17 cellular contexts compared by ENCODE assay signal in the genomic region with DNA sequence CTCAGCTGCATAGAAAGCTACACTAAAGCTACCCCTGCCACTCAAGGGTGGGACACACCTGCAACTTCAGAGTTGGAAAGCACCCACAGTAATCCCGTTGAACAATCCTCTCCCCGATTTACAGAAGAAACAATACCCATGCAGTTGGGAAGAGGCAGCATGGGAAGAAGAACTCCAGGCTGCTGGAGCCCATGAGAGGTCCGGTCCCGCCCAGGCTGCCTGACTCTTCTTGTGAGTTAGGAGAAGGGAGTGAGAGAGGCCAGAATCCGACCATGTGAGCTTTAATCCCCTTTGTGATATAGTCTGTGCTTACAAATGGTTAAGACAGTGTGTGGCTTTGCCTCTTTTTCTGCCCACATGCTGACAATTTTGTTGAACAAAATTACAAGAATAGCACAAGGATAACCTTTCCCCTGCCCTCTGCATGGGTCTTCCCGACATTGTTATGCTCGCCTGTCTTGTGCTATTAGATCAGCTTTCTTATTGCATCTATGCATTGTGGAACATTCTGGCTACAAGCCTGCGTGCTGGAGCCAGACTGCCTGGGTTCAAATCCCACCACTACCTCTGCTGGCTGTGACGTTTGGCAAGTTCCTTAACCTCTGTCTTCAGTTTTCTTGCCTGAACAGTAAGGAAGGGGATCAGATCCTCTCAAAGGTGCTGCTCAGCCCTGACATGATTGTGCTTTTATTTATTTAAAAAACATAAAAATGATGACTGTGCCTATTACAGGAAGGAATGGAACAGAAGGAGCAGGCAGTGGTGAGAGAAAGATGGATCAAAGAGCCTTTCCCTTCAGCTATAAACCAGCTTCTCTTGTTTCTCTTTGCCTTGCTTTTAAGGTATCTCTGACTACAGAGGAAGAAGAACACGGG. TPM values are rescaled to one million over a fixed set of nuclear protein-coding genes. Genes with fewer than 3 reads are reported as not detected.
A peak's percentile ranks its signal among the peaks of the same experiment; 100 is the strongest.
DNase-seq lines count a peak whose midpoint lies in the region; ATAC-seq and TF ChIP-seq lines count a peak whose summit lies in the region.
"Had no signal": no experiment of that assay in that cellular context is flagged by ENCODE, and none has a peak within 500 bp of the region (broad histone marks: within the 10 kb centered on the region; RNA-seq: fewer than 3 reads in every experiment).

No MANE protein-coding gene starts in this region.

- H3K79me2 ChIP-seq in trophoblast cell (ENCODE audit: control insufficient read depth, insufficient read depth, low read length, poor library complexity), result no peaks in the 10 kb centered on the region

- H3K36me3 ChIP-seq in heart right ventricle (no peaks in the 10 kb centered on the region), esophagus muscularis mucosa (no peaks in the 10 kb centered on the region), trophoblast cell (ENCODE audit: control insufficient read depth in 1 of 2, insufficient read depth in 2 of 2, low read length in 2 of 2) (no peaks in the 10 kb centered on the region)

- H3K36me3 Mint-ChIP-seq in type B pancreatic cell, result no peaks in the 10 kb centered on the region
- H3K36me3 Mint-ChIP-seq: activated naive CD4-positive, alpha-beta T cell treated with anti-CD3 and anti-CD28 coated beads, Interleukin-2, amount 50 U/mL, for 72 hours had no signal

- no peak overlapping the region for H4K8ac ChIP-seq in trophoblast cell (ENCODE audit: low read depth, low read length)

- intact Hi-C loops in heart right ventricle (cut with DNase I), result loop anchor here in 1 of 10 donors (5.0 kb wide), 1 partner anchor 45 kb away; no protein-coding TSS in a partner anchor
- intact Hi-C loops in left cardiac atrium (cut with DNase I), result no loop called here
- intact Hi-C loops in esophagus muscularis mucosa (cut with DNase I), result loop anchor here (5.0 kb wide), 1 partner anchor 45 kb away; no protein-coding TSS in a partner anchor

- H3K23ac ChIP-seq in trophoblast cell (ENCODE audit: low read length), result no peak overlapping the region

- H3K9me3 Mint-ChIP-seq in type B pancreatic cell, result no peaks in the 10 kb centered on the region
- H3K9me3 Mint-ChIP-seq: activated naive CD4-positive, alpha-beta T cell treated with anti-CD3 and anti-CD28 coated beads, Interleukin-2, amount 50 U/mL, for 72 hours; stimulated activated naive CD8-positive, alpha-beta T cell treated with anti-CD3 and anti-CD28 coated beads, Interleukin-15, Interleukin-2, amounts not matched to agents 100 ng/mL and 50 ng/mL, for 24 hours had no signal

- H3K4me1 ChIP-seq in heart right ventricle, result peaks cover 0 to 10% (median 0%) of the 10 kb centered on the region in 9 donors
- H3K4me1 ChIP-seq in esophagus muscularis mucosa, result peaks cover 4 to 70% (median 64%) of the 10 kb centered on the region in 4 donors
- H3K4me1 ChIP-seq in trophoblast cell (ENCODE audit: control insufficient read depth in 1 of 2, insufficient read depth in 2 of 2, low read length in 2 of 2), result peaks cover 9 to 20% of the 10 kb centered on the region in 2 experiments

- peak overlapping the region; percentile 1 for H4K91ac ChIP-seq in trophoblast cell (ENCODE audit: low read depth, low read length)

- no peak overlapping the region for H2BK5ac ChIP-seq in trophoblast cell (ENCODE audit: low read depth, low read length, poor library complexity)

- H3K27me3 ChIP-seq in heart right ventricle (no peaks in the 10 kb centered on the region), esophagus muscularis mucosa (no peaks in the 10 kb centered on the region), trophoblast cell (ENCODE audit: insufficient read depth, low read length) (no peaks in the 10 kb centered on the region)

- no peak overlapping the region for H4K12ac ChIP-seq in trophoblast cell (ENCODE audit: low read depth, low read length)

- H2BK12ac ChIP-seq in trophoblast cell (ENCODE audit: low read length), result peak overlapping the region; percentile 5

- peak overlapping the region; percentile 40 for H2AK5ac ChIP-seq in trophoblast cell (ENCODE audit: low read length)

- TF ChIP-seq EP300 in esophagus muscularis mucosa (IDR thresholded peaks at IDR 0.05), result no peak

- H3K27ac ChIP-seq in heart right ventricle (peak overlapping the region in 6 of 10 donors; percentile 20 to 61 (median 42)), esophagus muscularis mucosa (replicated peaks in 1 of 4) (peak overlapping the region; percentile 82 to 90 (median 89)), trophoblast cell (ENCODE audit: low read depth, low read length) (no peak overlapping the region)

- H2BK120ac ChIP-seq in trophoblast cell (ENCODE audit: insufficient read depth, low read length, poor library complexity), result no peak overlapping the region

- no peaks in the 10 kb centered on the region for H3K9me3 ChIP-seq in heart right ventricle
- no peaks in the 10 kb centered on the region for H3K9me3 ChIP-seq in esophagus muscularis mucosa
- no peaks in the 10 kb centered on the region for H3K9me3 ChIP-seq in trophoblast cell (ENCODE audit: insufficient read depth, low read depth, low read length)

- H3K4ac ChIP-seq in trophoblast cell (ENCODE audit: low read depth, low read length), result no peak overlapping the region

- H3K4me2 ChIP-seq in trophoblast cell (ENCODE audit: low read length), result no peak overlapping the region

- DNase-seq in heart right ventricle, result no peak
- DNase-seq in left cardiac atrium, result no peak
- DNase-seq in esophagus muscularis mucosa (ENCODE audit: extremely low spot score), result no peak
- no peak for DNase-seq in trophoblast cell
- no peak for DNase-seq in type B pancreatic cell (ENCODE audit: extremely low spot score, unreplicated experiment)
- no peak for DNase-seq in AG08396 (ENCODE audit: low spot score)
- DNase-seq in medulla oblongata (ENCODE audit: extremely low spot score), result no peak
- DNase-seq: ACHN; activated CD4-positive, alpha-beta T cell treated with anti-CD3 and anti-CD28 coated beads for 4 hours; activated T-cell treated with anti-CD3 and anti-CD28 coated beads for 4 hours; NCI-H1092 treated with DMSO at 0.1 percent for 48 hours; NK-92 treated with Interleukin-12 subunit alpha and Interleukin-12 subunit beta, amount 100 ng/mL, for 24 hours; SHP77 treated with DMSO at 0.1 percent for 48 hours; T-helper 9 cell had no signal

- no peak overlapping the region for H3K14ac ChIP-seq in trophoblast cell (ENCODE audit: low read length)

- peak overlapping the region; percentile 19 for H3K27ac Mint-ChIP-seq in type B pancreatic cell
- H3K27ac Mint-ChIP-seq: activated naive CD4-positive, alpha-beta T cell treated with anti-CD3 and anti-CD28 coated beads, Interleukin-2, amount 50 U/mL, for 72 hours; stimulated activated naive CD8-positive, alpha-beta T cell treated with anti-CD3 and anti-CD28 coated beads, Interleukin-15, Interleukin-2, amounts not matched to agents 100 ng/mL and 50 ng/mL, for 24 hours had no signal

- no peak for TF ChIP-seq POLR2A in esophagus muscularis mucosa (IDR thresholded peaks at IDR 0.05; ENCODE audit: low read depth)

- peaks cover 51% of the 10 kb centered on the region for H3K4me1 Mint-ChIP-seq in type B pancreatic cell (ENCODE audit: unreplicated experiment)

- no peak overlapping the region for H2AFZ ChIP-seq in trophoblast cell (ENCODE audit: insufficient read depth, low read length, poor library complexity)

- WGBS in heart right ventricle, 2 donors, result 65 to 70% methylated on average over 10 of the region's 10 CpGs
- 66% methylated on average over 8 of the region's 10 CpGs for WGBS in esophagus muscularis mucosa
- no CpG with 5 or more reads among the region's 10 CpGs for WGBS in trophoblast cell (ENCODE audit: extremely low coverage, insufficient coverage, insufficient read length)

- H3K18ac ChIP-seq in trophoblast cell (ENCODE audit: low read length), result no peak overlapping the region

- H3K4me3 ChIP-seq in heart right ventricle, result no peak overlapping the region
- H3K4me3 ChIP-seq in esophagus muscularis mucosa, result no peak overlapping the region
- H3K4me3 ChIP-seq in trophoblast cell (ENCODE audit: low read depth, low read length), result no peak overlapping the region

- TF ChIP-seq CTCF in heart right ventricle (IDR thresholded peaks at IDR 0.05) (no peak), esophagus muscularis mucosa (IDR thresholded peaks at IDR 0.05) (no peak), type B pancreatic cell (conservative IDR thresholded peaks at IDR 0.05) (no peak)

- peak overlapping the region; percentile 21 for H3K4me3 Mint-ChIP-seq in type B pancreatic cell
- H3K4me3 Mint-ChIP-seq: stimulated activated naive CD8-positive, alpha-beta T cell treated with anti-CD3 and anti-CD28 coated beads, Interleukin-15, Interleukin-2, amounts not matched to agents 100 ng/mL and 50 ng/mL, for 24 hours had no signal

- H3K9ac ChIP-seq in trophoblast cell (ENCODE audit: low read length), result no peak overlapping the region

- no peaks in the 10 kb centered on the region for H3K27me3 Mint-ChIP-seq in type B pancreatic cell
- H3K27me3 Mint-ChIP-seq: stimulated activated naive CD8-positive, alpha-beta T cell treated with anti-CD3 and anti-CD28 coated beads, Interleukin-15, Interleukin-2, amounts not matched to agents 100 ng/mL and 50 ng/mL, for 24 hours had no signal

- ATAC-seq in heart right ventricle (no peak), left cardiac atrium (no peak), GM18861 (IDR thresholded peaks at IDR 0.05; ENCODE audit: unreplicated experiment) (no peak)
- ATAC-seq: activated naive CD4-positive, alpha-beta T cell treated with anti-CD3 and anti-CD28 coated beads, Interleukin-2, amount 50 U/mL, for 72 hours had no signal

- H3K79me1 ChIP-seq in trophoblast cell (ENCODE audit: low read length), result peaks cover 6% of the 10 kb centered on the region

RNA-seq across cellular contexts. Expression of a gene that starts 56.0 kb away (rescaled TPM):
- 10 to 100 TPM; 12.4 to 19.7 (median 14.1) TPM for total RNA-seq in heart right ventricle
- 10 to 100 TPM; 15.7 to 19.7 TPM for polyA plus RNA-seq in heart right ventricle
- 10 to 100 TPM; 12.1 to 15.8 TPM for total RNA-seq in left cardiac atrium
- total RNA-seq in esophagus muscularis mucosa, result 10 to 100 TPM; 19.1 to 29.4 (median 22.7) TPM
- polyA plus RNA-seq in trophoblast cell (2013), result 21.2 and 21.3 TPM in 2 replicates
- 19.6 and 24.3 TPM in 2 replicates for total RNA-seq in type B pancreatic cell (ENCODE audit: low replicate concordance)
